In genomic region chr1:226633541-226634155, GRCh38 we compare ENCODE assay signal across 9 cellular contexts.
A peak's percentile ranks its signal among the peaks of the same experiment; 100 is the strongest.
DNase-seq lines count a peak whose midpoint lies in the region; ATAC-seq, FAIRE-seq and TF ChIP-seq lines count a peak whose summit lies in the region.
"Had no signal": no experiment of that assay in that cellular context is flagged by ENCODE, and none has a peak within 500 bp of the region (broad histone marks: within the 10 kb centered on the region; RNA-seq: fewer than 3 reads in every experiment).

No MANE protein-coding gene starts in this region.

- no peaks in the 10 kb centered on the region for H3K36me3 ChIP-seq in GM23338 (ENCODE audit: insufficient read depth)
- H3K36me3 ChIP-seq: thyroid gland had no signal

- H3K14ac ChIP-seq in H9 (ENCODE audit: insufficient read depth, low read length), result no peak overlapping the region

- no peak for TF ChIP-seq POLR2A in GM12892 (IDR thresholded peaks at IDR 0.05; ENCODE audit: low read depth, low read length)

- H2BK15ac ChIP-seq in H9 (ENCODE audit: low read depth, low read length), result no peak overlapping the region

- no peak overlapping the region for H2BK12ac ChIP-seq in H9 (ENCODE audit: insufficient read length, low read depth, low read length)

- no peak overlapping the region for H3K23ac ChIP-seq in H9 (ENCODE audit: insufficient read length, low read depth, low read length)

- H3K27ac Mint-ChIP-seq in GM23338 (no peak overlapping the region), H9 (no peak overlapping the region), HFFc6 (no peak overlapping the region)
- H3K27ac Mint-ChIP-seq in activated T-helper 17 cell treated with anti-CD3 and anti-CD28 coated beads, Interleukin-2, amount 50 U/mL, for 72 hours, result peak overlapping the region; percentile 54

- no peak overlapping the region for H3K4ac ChIP-seq in H9 (ENCODE audit: low read depth, low read length)

- H3T11ph ChIP-seq in H9 (ENCODE audit: low read length), result no peak overlapping the region

- H3K23me2 ChIP-seq in H9 (ENCODE audit: insufficient read length, low read depth, low read length, poor library complexity, severe bottlenecking), result no peaks in the 10 kb centered on the region

- H4K20me1 ChIP-seq in GM23338 (replicated peaks; ENCODE audit: insufficient read depth) (no peaks in the 10 kb centered on the region), H9 (ENCODE audit: control insufficient read depth, insufficient read depth, insufficient read length) (no peaks in the 10 kb centered on the region)

- H3K27me3 ChIP-seq in GM23338 (ENCODE audit: insufficient read depth) (no peaks in the 10 kb centered on the region), H9 (ENCODE audit: insufficient read depth, low read length) (no peaks in the 10 kb centered on the region)
- H3K27me3 ChIP-seq: thyroid gland had no signal

- POLR2A ChIA-PET in GM10248 (lab: Yijun Ruan, JAX), result no interaction called here

- FAIRE-seq in GM12892 (lab: Jason Lieb, UNC) (peak; percentile 75), GM19239 (lab: Jason Lieb, UNC) (no peak)

- DNase-seq in GM12892 (ENCODE audit: insufficient read length), result no peak
- no peak for DNase-seq in GM23338 (ENCODE audit: low spot score)
- no peak for DNase-seq in omental fat pad (ENCODE audit: low spot score)
- no peak for DNase-seq in H9
- DNase-seq in HFFc6, result no peak
- DNase-seq in GM10248 (ENCODE audit: extremely low spot score), result no peak
- no peak for DNase-seq in GM19239 (ENCODE audit: insufficient read length, low spot score)

- 0 out of 2 replicates have a peak, but pooled peaks cover 2% of the 10 kb centered on the region for H3F3A ChIP-seq in GM23338 (replicated peaks; ENCODE audit: low read depth)

- H3K27me3 Mint-ChIP-seq in GM23338 (ENCODE audit: insufficient read depth, low read depth, poor library complexity) (peaks cover 7% of the 10 kb centered on the region), H9 (ENCODE audit: low read depth) (peaks cover 2% of the 10 kb centered on the region), HFFc6 (ENCODE audit: insufficient read depth) (peaks cover 25% of the 10 kb centered on the region)
- no peaks in the 10 kb centered on the region for H3K27me3 Mint-ChIP-seq in activated T-helper 17 cell treated with anti-CD3 and anti-CD28 coated beads, Interleukin-2, amount 50 U/mL, for 72 hours

- no peak overlapping the region for H3K9ac ChIP-seq in H9 (ENCODE audit: extremely low read depth, insufficient read length, low read length)

- no CpG with 5 or more reads among the region's 6 CpGs for WGBS in H9 (ENCODE audit: extremely low coverage, insufficient read length, low lambda C conversion rate)

- no peaks in the 10 kb centered on the region for H3K36me3 Mint-ChIP-seq in GM23338 (ENCODE audit: low read depth)
- H3K36me3 Mint-ChIP-seq in activated T-helper 17 cell treated with anti-CD3 and anti-CD28 coated beads, Interleukin-2, amount 50 U/mL, for 72 hours (ENCODE audit: low read depth), result peaks cover 74% of the 10 kb centered on the region
- peaks cover 0 to 4% (median 2%) of the 10 kb centered on the region in 3 experiments; a peak in 2 of 7 replicates for H3K36me3 Mint-ChIP-seq in H9 (ENCODE audit: insufficient read depth in 1 of 3, low read depth in 3 of 3)
- H3K36me3 Mint-ChIP-seq in HFFc6 (ENCODE audit: low read depth), result no peaks in the 10 kb centered on the region

- H3K4me2 ChIP-seq in GM23338 (no peak overlapping the region), H9 (ENCODE audit: insufficient read depth, insufficient read length, low read length) (no peak overlapping the region)

- H4K5ac ChIP-seq in H9 (ENCODE audit: insufficient read length, low read depth, low read length), result no peak overlapping the region

- H2BK5ac ChIP-seq in H9 (ENCODE audit: insufficient read length, low read length), result no peak overlapping the region

- no peak overlapping the region for H4K91ac ChIP-seq in H9 (ENCODE audit: insufficient read length, low read depth, low read length)

- H4K8ac ChIP-seq in H9 (replicated peaks; ENCODE audit: insufficient read length, low read depth, low read length), result no peak overlapping the region

- H3K9me3 Mint-ChIP-seq in GM23338, result no peaks in the 10 kb centered on the region
- no peaks in the 10 kb centered on the region for H3K9me3 Mint-ChIP-seq in activated T-helper 17 cell treated with anti-CD3 and anti-CD28 coated beads, Interleukin-2, amount 50 U/mL, for 72 hours
- no peaks in the 10 kb centered on the region for H3K9me3 Mint-ChIP-seq in H9
- no peaks in the 10 kb centered on the region for H3K9me3 Mint-ChIP-seq in HFFc6

- H2BK120ac ChIP-seq in H9 (ENCODE audit: low read depth, low read length, poor library complexity, severe bottlenecking), result no peak overlapping the region

- no peak overlapping the region for H3K56ac ChIP-seq in H9 (ENCODE audit: insufficient read length, low read depth, low read length)

- peak; percentile 12 for ATAC-seq in GM23338
- peak; percentile 3 for ATAC-seq in activated T-helper 17 cell treated with anti-CD3 and anti-CD28 coated beads, Interleukin-2, amount 50 U/mL, for 72 hours (replicated peaks)
- peak; percentile 13 for ATAC-seq in omental fat pad (ENCODE audit: low FRiP score)

- H2AK5ac ChIP-seq in H9 (ENCODE audit: insufficient read length, low read length), result no peak overlapping the region

- no peaks in the 10 kb centered on the region for H3K79me1 ChIP-seq in H9 (ENCODE audit: insufficient read depth, low read depth, low read length, poor library complexity, severe bottlenecking)

- no peak overlapping the region for H3K27ac ChIP-seq in GM23338 (ENCODE audit: low read depth)
- H3K27ac ChIP-seq in H9 (ENCODE audit: insufficient read length, low read depth, low read length), result no peak overlapping the region

- no peaks in the 10 kb centered on the region for H3K79me2 ChIP-seq in GM23338 (replicated peaks; ENCODE audit: insufficient read depth)
- no peaks in the 10 kb centered on the region for H3K79me2 ChIP-seq in H9 (ENCODE audit: insufficient read depth, low read length)

- H3K18ac ChIP-seq in H9 (ENCODE audit: insufficient read length, low read depth, low read length), result no peak overlapping the region

- no peaks in the 10 kb centered on the region for H3K9me2 ChIP-seq in GM23338 (ENCODE audit: insufficient read depth)

- no peak overlapping the region for H3K4me3 ChIP-seq in GM23338
- H3K4me3 ChIP-seq: thyroid gland had no signal

- no peaks in the 10 kb centered on the region for H3K9me3 ChIP-seq in H9 (ENCODE audit: control insufficient read depth, low read depth, low read length)
- H3K9me3 ChIP-seq: thyroid gland had no signal

- H2AFZ ChIP-seq in GM23338 (no peak overlapping the region), H9 (ENCODE audit: low read length) (no peak overlapping the region)

- peaks cover 4% of the 10 kb centered on the region; the same call in 1 of the 2 replicates for H3K4me1 ChIP-seq in GM23338 (ENCODE audit: insufficient read depth)
- H3K4me1 ChIP-seq in H9 (ENCODE audit: insufficient read depth, low read length), result no peaks in the 10 kb centered on the region

- TF ChIP-seq CTCF in GM23338 (conservative IDR thresholded peaks at IDR 0.05; ENCODE audit: low read depth in 2 of 2) (no peak), omental fat pad (IDR thresholded peaks at IDR 0.05) (no peak), H9 (conservative IDR thresholded peaks at IDR 0.05) (no peak), HFFc6 (IDR thresholded peaks at IDR 0.05) (no peak), GM10248 (IDR thresholded peaks at IDR 0.05; ENCODE audit: control extremely low read depth, extremely low read depth, low read depth, missing control alignments) (no peak)

- H3K4me3 Mint-ChIP-seq in GM23338, result no peak overlapping the region
- peak overlapping the region; percentile 41 for H3K4me3 Mint-ChIP-seq in activated T-helper 17 cell treated with anti-CD3 and anti-CD28 coated beads, Interleukin-2, amount 50 U/mL, for 72 hours
- H3K4me3 Mint-ChIP-seq in H9, result no peak overlapping the region
- no peak overlapping the region for H3K4me3 Mint-ChIP-seq in HFFc6

- H3K4me1 Mint-ChIP-seq in GM23338 (peaks cover 23% of the 10 kb centered on the region), H9 (peaks cover 15 to 21% of the 10 kb centered on the region in 2 experiments), HFFc6 (ENCODE audit: low read depth) (no peaks in the 10 kb centered on the region)
- peaks cover 18% of the 10 kb centered on the region for H3K4me1 Mint-ChIP-seq in activated T-helper 17 cell treated with anti-CD3 and anti-CD28 coated beads, Interleukin-2, amount 50 U/mL, for 72 hours

- no peak overlapping the region for H2BK20ac ChIP-seq in H9 (ENCODE audit: low read depth, low read length, poor library complexity, severe bottlenecking)

- CTCF ChIA-PET in GM10248 (lab: Yijun Ruan, JAX), result interaction anchor here (0.5 to 4.9 kb wide), 45 partner anchors 10 to 360 kb away, joined by 3 to 100 read pairs (median 5); partner anchors contain the start of genes ITPKB and PSEN2

TF ChIP-seq in GM23338, 12 proteins besides CTCF, POLR2A, EP300 and RAD21:
- TF ChIP-seq ZNF114 (CRISPR knock-in tag; IDR thresholded peaks at IDR 0.05) (no peak), EZH2phosphoT487 (IDR thresholded peaks at IDR 0.05; ENCODE audit: unreplicated experiment) (no peak), POLR2AphosphoS5 (IDR thresholded peaks at IDR 0.05; ENCODE audit: low read depth) (no peak)
- TF ChIP-seq, protein P1, sequence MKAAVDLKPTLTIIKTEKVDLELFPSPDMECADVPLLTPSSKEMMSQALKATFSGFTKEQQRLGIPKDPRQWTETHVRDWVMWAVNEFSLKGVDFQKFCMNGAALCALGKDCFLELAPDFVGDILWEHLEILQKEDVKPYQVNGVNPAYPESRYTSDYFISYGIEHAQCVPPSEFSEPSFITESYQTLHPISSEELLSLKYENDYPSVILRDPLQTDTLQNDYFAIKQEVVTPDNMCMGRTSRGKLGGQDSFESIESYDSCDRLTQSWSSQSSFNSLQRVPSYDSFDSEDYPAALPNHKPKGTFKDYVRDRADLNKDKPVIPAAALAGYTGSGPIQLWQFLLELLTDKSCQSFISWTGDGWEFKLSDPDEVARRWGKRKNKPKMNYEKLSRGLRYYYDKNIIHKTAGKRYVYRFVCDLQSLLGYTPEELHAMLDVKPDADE (IDR thresholded peaks at IDR 0.05), result no peak
